ENCODE assay signal across 24 cellular contexts in genomic region chr16:77170805-77171204, GRCh38.
"Had no signal": no experiment of that assay in that cellular context is flagged by ENCODE, and none has a peak within 500 bp of the region (broad histone marks: within the 10 kb centered on the region; RNA-seq: fewer than 3 reads in every experiment).

No MANE protein-coding gene starts in this region.

- H3K9me3 ChIP-seq: heart left ventricle, mucosa of descending colon, pancreas, suprapubic skin, thyroid gland, upper lobe of left lung, uterus had no signal

- H3K4me1 ChIP-seq: heart left ventricle, pancreas, suprapubic skin, thyroid gland, uterus had no signal

- H3K4me3 Mint-ChIP-seq: endodermal cell; naive thymus-derived CD8-positive, alpha-beta T cell; stimulated activated effector memory CD8-positive, alpha-beta T cell treated with anti-CD3 and anti-CD28 coated beads, Interleukin-12 subunit alpha, Interleukin-12 subunit beta, amount 100 ng/mL, for 72 hours had no signal

- H3K4me2 ChIP-seq: smooth muscle cell had no signal

- H3K36me3 Mint-ChIP-seq: naive thymus-derived CD8-positive, alpha-beta T cell; stimulated activated effector memory CD8-positive, alpha-beta T cell treated with anti-CD3 and anti-CD28 coated beads, Interleukin-12 subunit alpha, Interleukin-12 subunit beta, amount 100 ng/mL, for 72 hours had no signal

- H3K27me3 ChIP-seq: thyroid gland, upper lobe of left lung, uterus had no signal

- DNase-seq: effector CD4-positive, alpha-beta T cell; endodermal cell; foreskin melanocyte; heart left ventricle; hippocampal formation; left colon; left ventricle myocardium superior; mucosa of descending colon; naive thymus-derived CD8-positive, alpha-beta T cell; nucleus accumbens; pancreas; right cardiac atrium; stimulated activated CD4-positive, alpha-beta T cell treated with anti-CD3 and anti-CD28 coated beads, Interleukin-4, amount 100 ng/mL, for 1 hour; stimulated activated CD8-positive, alpha-beta memory T cell treated with anti-CD3 and anti-CD28 coated beads, Interleukin-4, amount 100 ng/mL, for 48 hours; stimulated activated naive CD8-positive, alpha-beta T cell treated with anti-CD3 and anti-CD28 coated beads, Interleukin-15, Interleukin-2, amounts not matched to agents 100 U/mL and 50 U/mL, for 24 hours; thyroid gland; upper lobe of left lung; uterus had no signal

- H3K4me1 Mint-ChIP-seq: endodermal cell; naive thymus-derived CD8-positive, alpha-beta T cell; stimulated activated effector memory CD8-positive, alpha-beta T cell treated with anti-CD3 and anti-CD28 coated beads, Interleukin-12 subunit alpha, Interleukin-12 subunit beta, amount 100 ng/mL, for 72 hours had no signal

- H3K36me3 ChIP-seq: heart left ventricle, pancreas, suprapubic skin, thyroid gland, upper lobe of left lung, uterus had no signal

- ATAC-seq: heart left ventricle; left colon; left ventricle myocardium superior; mucosa of descending colon; naive thymus-derived CD8-positive, alpha-beta T cell; pancreas; right cardiac atrium; stimulated activated effector memory CD8-positive, alpha-beta T cell treated with anti-CD3 and anti-CD28 coated beads, Interleukin-12 subunit alpha, Interleukin-12 subunit beta, amount 100 ng/mL, for 72 hours; stimulated activated naive CD8-positive, alpha-beta T cell treated with anti-CD3 and anti-CD28 coated beads, Interleukin-15, Interleukin-2, amounts not matched to agents 100 U/mL and 50 U/mL, for 24 hours had no signal

- H3K27ac ChIP-seq: coronary artery, heart left ventricle, pancreas, suprapubic skin, thyroid gland, upper lobe of left lung, uterus had no signal

- H3K9me3 Mint-ChIP-seq: endodermal cell; naive thymus-derived CD8-positive, alpha-beta T cell; stimulated activated effector memory CD8-positive, alpha-beta T cell treated with anti-CD3 and anti-CD28 coated beads, Interleukin-12 subunit alpha, Interleukin-12 subunit beta, amount 100 ng/mL, for 72 hours had no signal

- H3K27ac Mint-ChIP-seq: endodermal cell; naive thymus-derived CD8-positive, alpha-beta T cell; progenitor cell of endocrine pancreas; stimulated activated effector memory CD8-positive, alpha-beta T cell treated with anti-CD3 and anti-CD28 coated beads, Interleukin-12 subunit alpha, Interleukin-12 subunit beta, amount 100 ng/mL, for 72 hours had no signal

- H3K4me3 ChIP-seq: coronary artery, heart left ventricle, lung, mucosa of descending colon, pancreas, smooth muscle cell, suprapubic skin, thyroid gland, upper lobe of left lung, uterus had no signal
